ENCODE assay signal across 1 cellular context in the genomic region with DNA sequence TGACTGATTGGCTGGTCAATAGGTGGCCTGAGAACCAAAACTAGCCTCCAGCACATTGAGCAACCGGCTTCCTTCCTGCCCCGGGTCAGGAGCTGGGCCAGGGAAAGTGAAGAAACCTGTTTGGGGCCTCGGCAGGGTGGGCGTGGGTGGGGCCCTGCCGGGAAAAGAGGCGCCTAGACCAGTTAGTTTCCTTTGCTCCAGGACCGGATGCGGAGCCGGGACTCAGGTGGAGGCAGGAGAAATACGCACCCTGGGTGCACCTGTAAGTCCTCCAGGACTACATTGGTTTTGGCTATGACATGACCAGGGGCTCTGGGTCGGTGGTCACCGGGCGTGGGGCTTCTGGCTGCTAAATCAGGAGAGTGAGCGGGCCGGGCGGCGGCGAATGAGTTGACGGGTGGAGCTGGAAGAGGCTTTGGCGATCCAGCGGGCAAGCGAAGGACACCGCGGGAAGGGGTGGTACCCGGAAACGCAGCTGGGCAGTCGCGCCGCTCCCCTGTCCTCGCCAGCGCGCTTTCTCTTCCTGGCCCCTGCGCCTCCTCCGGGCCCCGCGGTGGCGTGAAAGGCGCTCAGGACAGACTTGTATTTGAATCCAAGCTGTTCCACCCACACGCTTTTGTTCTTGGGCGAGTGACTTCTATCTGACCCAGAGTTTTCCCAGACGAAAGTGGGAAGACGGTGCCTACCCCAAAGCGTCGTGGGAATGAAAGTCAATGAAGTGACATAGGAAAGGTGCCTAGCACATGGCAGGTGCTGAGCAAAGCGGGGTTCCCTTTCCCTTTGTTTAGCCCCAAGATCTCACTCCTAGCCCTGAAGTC.
TF ChIP-seq lines count a peak whose summit lies in the region.

No MANE protein-coding gene starts in this region.

TF ChIP-seq in endothelial cell of umbilical vein, 7 proteins besides CTCF, POLR2A, EP300 and RAD21 (continued from another document):
- TF ChIP-seq, protein P1, sequence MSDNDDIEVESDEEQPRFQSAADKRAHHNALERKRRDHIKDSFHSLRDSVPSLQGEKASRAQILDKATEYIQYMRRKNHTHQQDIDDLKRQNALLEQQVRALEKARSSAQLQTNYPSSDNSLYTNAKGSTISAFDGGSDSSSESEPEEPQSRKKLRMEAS (IDR thresholded peaks at IDR 0.05; ENCODE audit: insufficient read depth, insufficient read length) = no peak
- TF ChIP-seq JUN (IDR thresholded peaks at IDR 0.05; ENCODE audit: borderline replicate concordance, insufficient read depth, insufficient read length, low read depth) = no peak
- TF ChIP-seq POLR2AphosphoS5 (IDR thresholded peaks at IDR 0.05; ENCODE audit: insufficient read depth, low read depth, low read length) = peak; percentile 41
TF ChIP-seq in endothelial cell of umbilical vein: peak in this region for 2.
